24 cellular contexts compared by ENCODE assay signal in genomic region chr1:107803579-107803978, GRCh38.
A peak's percentile ranks its signal among the peaks of the same experiment; 100 is the strongest.
DNase-seq lines count a peak whose midpoint lies in the region; ATAC-seq and TF ChIP-seq lines count a peak whose summit lies in the region.
"Had no signal": no experiment of that assay in that cellular context is flagged by ENCODE, and none has a peak within 500 bp of the region (broad histone marks: within the 10 kb centered on the region; RNA-seq: fewer than 3 reads in every experiment).

No MANE protein-coding gene starts in this region.

- intact Hi-C loops in spleen (cut with DNase I; ENCODE audit: low total_unique reads): no loop called here
- intact Hi-C loops in right lobe of liver (cut with DNase I): no loop called here

- whole genome bisulfite sequencing in spleen, 5 donors: 30 to 46% (median 35%) methylated on average over 1 of the region's 1 CpG
- WGBS in right lobe of liver (ENCODE audit: insufficient coverage, low coverage, low lambda C conversion rate, missing lambda C conversion rate): 50% methylated on average over 1 of the region's 1 CpG

- ATAC-seq in central memory CD8-positive, alpha-beta T cell (replicated peaks; ENCODE audit: extremely low read depth, poor library complexity, severe bottlenecking): no peak
- ATAC-seq in right lobe of liver (no peak), GM18868 (IDR thresholded peaks at IDR 0.05; ENCODE audit: unreplicated experiment) (no peak)
- ATAC-seq: left cardiac atrium, sciatic nerve had no signal

- H3K27ac Mint-ChIP-seq in activated CD4-positive, alpha-beta T cell treated with anti-CD3 and anti-CD28 coated beads, Interleukin-2, amount 10 ng/mL, durations not matched to agents 7 days and 5 days: peak overlapping the region; percentile 64
- peak overlapping the region; percentile 54 for H3K27ac Mint-ChIP-seq in central memory CD8-positive, alpha-beta T cell (ENCODE audit: low read depth)
- H3K27ac Mint-ChIP-seq: activated CD8-positive, alpha-beta T cell treated with anti-CD3 and anti-CD28 coated beads for 36 hours had no signal

- H3K27me3 Mint-ChIP-seq in activated CD4-positive, alpha-beta T cell treated with anti-CD3 and anti-CD28 coated beads, Interleukin-2, amount 10 ng/mL, durations not matched to agents 7 days and 5 days: no peaks in the 10 kb centered on the region
- no peaks in the 10 kb centered on the region for H3K27me3 Mint-ChIP-seq in central memory CD8-positive, alpha-beta T cell
- H3K27me3 Mint-ChIP-seq: activated CD8-positive, alpha-beta T cell treated with anti-CD3 and anti-CD28 coated beads for 36 hours had no signal

- no peaks in the 10 kb centered on the region for H4K20me1 ChIP-seq in MM.1S (ENCODE audit: insufficient read depth, low read length)

- CTCF ChIA-PET in activated CD4-positive, alpha-beta T cell treated with anti-CD3 and anti-CD28 coated beads, Interleukin-2, amount 10 ng/mL, durations not matched to agents 7 days and 5 days (lab: Charles Lee): no interaction called here

- no peak for DNase-seq in activated CD4-positive, alpha-beta T cell treated with anti-CD3 and anti-CD28 coated beads, Interleukin-2, amount 10 ng/mL, durations not matched to agents 7 days and 5 days
- DNase-seq in activated CD4-positive, alpha-beta T cell treated with anti-CD3 and anti-CD28 coated beads for 4 hours: no peak
- no peak for DNase-seq in MM.1S
- DNase-seq in central memory CD8-positive, alpha-beta T cell (ENCODE audit: low spot score in 2 of 2): no peak
- no peak for DNase-seq in spleen
- no peak for DNase-seq in right lobe of liver
- DNase-seq in effector CD8-positive, alpha-beta T cell (lab: John Stamatoyannopoulos, UW): no peak
- DNase-seq: activated CD4-positive, CD25-positive, alpha-beta regulatory T cell treated with anti-CD3 and anti-CD28 coated beads, Interleukin-2, amount 50 U/mL, for 72 hours; activated CD8-positive, alpha-beta T cell treated with anti-CD3 and anti-CD28 coated beads for 36 hours; activated gamma-delta T cell treated with Interleukin-2 at 50 U/mL for 16 hours; activated T-cell treated with anti-CD3 and anti-CD28 coated beads for 4 hours; amniotic stem cell; IMR-90; left cardiac atrium; mammary epithelial cell; NCI-H1105; NCI-H187 treated with DMSO at 0.1 percent for 48 hours; NCI-H526; NK-92 treated with Interleukin-12 subunit alpha and Interleukin-12 subunit beta, amount 100 ng/mL, for 24 hours; stimulated activated CD4-positive, alpha-beta T cell treated with anti-CD3 and anti-CD28 coated beads, Interleukin-4, amount 100 ng/mL, for 4 hours; stimulated activated naive CD4-positive, alpha-beta T cell treated with Interleukin-2 at 50 U/mL for 16 hours had no signal

- H3K36me3 ChIP-seq in MM.1S (replicated peaks; ENCODE audit: insufficient read depth, low read length) (no peaks in the 10 kb centered on the region), spleen (no peaks in the 10 kb centered on the region), right lobe of liver (no peaks in the 10 kb centered on the region)
- H3K36me3 ChIP-seq: vagina had no signal

- H3K4me1 Mint-ChIP-seq in activated CD4-positive, alpha-beta T cell treated with anti-CD3 and anti-CD28 coated beads, Interleukin-2, amount 10 ng/mL, durations not matched to agents 7 days and 5 days: peaks cover 34% of the 10 kb centered on the region
- peaks cover 50% of the 10 kb centered on the region for H3K4me1 Mint-ChIP-seq in central memory CD8-positive, alpha-beta T cell

- H3K9me3 ChIP-seq in MM.1S (replicated peaks; ENCODE audit: insufficient read depth, low read length) (no peaks in the 10 kb centered on the region), spleen (peaks cover 0 to 8% (median 4%) of the 10 kb centered on the region in 8 donors), right lobe of liver (no peaks in the 10 kb centered on the region)
- H3K9me3 ChIP-seq: vagina had no signal

- no peak overlapping the region for H2AFZ ChIP-seq in MM.1S (ENCODE audit: low read length)

- peak overlapping the region; percentile 63; the same call in 1 of the 2 replicates for H3K27ac ChIP-seq in MM.1S (ENCODE audit: low read length)
- H3K27ac ChIP-seq in spleen: peak overlapping the region; percentile 32 to 73 (median 53)
- no peak overlapping the region for H3K27ac ChIP-seq in right lobe of liver
- H3K27ac ChIP-seq: vagina had no signal

- H3K79me2 ChIP-seq in MM.1S (ENCODE audit: low read length): no peaks in the 10 kb centered on the region

- H3K27me3 ChIP-seq in MM.1S (replicated peaks; ENCODE audit: insufficient read depth, low read length) (no peaks in the 10 kb centered on the region), spleen (replicated peaks in 1 of 7) (no peaks in the 10 kb centered on the region), right lobe of liver (no peaks in the 10 kb centered on the region)
- H3K27me3 ChIP-seq: vagina had no signal

- no peaks in the 10 kb centered on the region for H3F3A ChIP-seq in MM.1S (ENCODE audit: insufficient read depth, low read length)

- peaks cover 26% of the 10 kb centered on the region for H3K4me1 ChIP-seq in MM.1S (ENCODE audit: low read length)
- H3K4me1 ChIP-seq in spleen: peaks cover 9 to 84% (median 49%) of the 10 kb centered on the region in 6 donors
- H3K4me1 ChIP-seq in right lobe of liver: no peaks in the 10 kb centered on the region
- H3K4me1 ChIP-seq: vagina had no signal

- H3K4me3 ChIP-seq in MM.1S (ENCODE audit: low read length) (no peak overlapping the region), spleen (peak overlapping the region in 3 of 8 donors; percentile 3 to 45 (median 3)), right lobe of liver (no peak overlapping the region)
- H3K4me3 ChIP-seq: vagina had no signal

- POLR2A ChIA-PET in activated CD4-positive, alpha-beta T cell treated with anti-CD3 and anti-CD28 coated beads, Interleukin-2, amount 10 ng/mL, durations not matched to agents 7 days and 5 days (lab: Charles Lee): no interaction called here

- no peaks in the 10 kb centered on the region for H3K9me2 ChIP-seq in MM.1S (replicated peaks; ENCODE audit: insufficient read depth, low read length)

- no peak overlapping the region for H3K9ac ChIP-seq in MM.1S (ENCODE audit: low read length)

- H3K4me2 ChIP-seq in MM.1S (ENCODE audit: low read depth, low read length): peak overlapping the region; percentile 62; the same call in 1 of the 2 replicates

- TF ChIP-seq POLR2A in spleen (IDR thresholded peaks at IDR 0.05) (no peak), right lobe of liver (IDR thresholded peaks at IDR 0.05) (no peak)

- H3K36me3 Mint-ChIP-seq in activated CD4-positive, alpha-beta T cell treated with anti-CD3 and anti-CD28 coated beads, Interleukin-2, amount 10 ng/mL, durations not matched to agents 7 days and 5 days (ENCODE audit: low read depth): peaks cover 23% of the 10 kb centered on the region
- H3K36me3 Mint-ChIP-seq in central memory CD8-positive, alpha-beta T cell (ENCODE audit: insufficient read depth): peaks cover 2% of the 10 kb centered on the region

- no peak overlapping the region for H3K4me3 Mint-ChIP-seq in activated CD4-positive, alpha-beta T cell treated with anti-CD3 and anti-CD28 coated beads, Interleukin-2, amount 10 ng/mL, durations not matched to agents 7 days and 5 days
- H3K4me3 Mint-ChIP-seq in central memory CD8-positive, alpha-beta T cell: peak overlapping the region; percentile 38

- peaks cover 21% of the 10 kb centered on the region for H3K9me3 Mint-ChIP-seq in activated CD4-positive, alpha-beta T cell treated with anti-CD3 and anti-CD28 coated beads, Interleukin-2, amount 10 ng/mL, durations not matched to agents 7 days and 5 days
- H3K9me3 Mint-ChIP-seq in central memory CD8-positive, alpha-beta T cell: no peaks in the 10 kb centered on the region

- TF ChIP-seq CTCF in MM.1S (IDR thresholded peaks at IDR 0.05; ENCODE audit: low read length): no peak
- no peak for TF ChIP-seq CTCF in spleen (IDR thresholded peaks at IDR 0.05 in 8 of 11, conservative IDR thresholded peaks at IDR 0.05 in 3 of 11)
- TF ChIP-seq CTCF in right lobe of liver (IDR thresholded peaks at IDR 0.05): no peak

Comparison
In these comparisons a context has a peak if more than half of its experiments do, and no peak if none do; other contexts are left out.
1. H3K27ac ChIP-seq: peak in MM.1S (single experiment) and spleen (8 of 8); none in right lobe of liver (0 of 3).